27 cellular contexts compared by ENCODE assay signal in genomic region chr14:104171948-104172347, GRCh38. TPM values are rescaled to one million over a fixed set of nuclear protein-coding genes. Genes with fewer than 3 reads are reported as not detected.
DNase-seq lines count a peak whose midpoint lies in the region; ATAC-seq, FAIRE-seq and TF ChIP-seq lines count a peak whose summit lies in the region.
"Had no signal": no experiment of that assay in that cellular context is flagged by ENCODE, and none has a peak within 500 bp of the region (broad histone marks: within the 10 kb centered on the region; RNA-seq: fewer than 3 reads in every experiment).

No MANE protein-coding gene starts in this region.

- POLR2A ChIA-PET in activated CD4-positive, alpha-beta T cell treated with anti-CD3 and anti-CD28 coated beads, Interleukin-2, amount 10 ng/mL, durations not matched to agents 7 days and 5 days (lab: Charles Lee): no interaction called here

- TF ChIP-seq EP300 in Ishikawa (IDR thresholded peaks at IDR 0.05; ENCODE audit: borderline replicate concordance): no peak

- H3K27me3 ChIP-seq in BE2C (no peaks in the 10 kb centered on the region), pancreas (no peaks in the 10 kb centered on the region), osteoblast (ENCODE audit: insufficient read depth, low read length) (no peaks in the 10 kb centered on the region), spleen (replicated peaks in 1 of 7) (peaks cover 0 to 8% (median 0%) of the 10 kb centered on the region in 7 donors)

- no peaks in the 10 kb centered on the region for H3K4me1 Mint-ChIP-seq in activated CD4-positive, alpha-beta T cell treated with anti-CD3 and anti-CD28 coated beads, Interleukin-2, amount 10 ng/mL, durations not matched to agents 7 days and 5 days
- H3K4me1 Mint-ChIP-seq: activated CD4-positive, alpha-beta T cell treated with anti-CD3 and anti-CD28 coated beads for 36 hours; B cell; T-helper 17 cell had no signal

- TF ChIP-seq RAD21 in Ishikawa (IDR thresholded peaks at IDR 0.05; ENCODE audit: low read depth): no peak

- no peaks in the 10 kb centered on the region for H3K36me3 Mint-ChIP-seq in activated CD4-positive, alpha-beta T cell treated with anti-CD3 and anti-CD28 coated beads, Interleukin-2, amount 10 ng/mL, durations not matched to agents 7 days and 5 days (ENCODE audit: low read depth)
- H3K36me3 Mint-ChIP-seq: activated naive CD4-positive, alpha-beta T cell treated with anti-CD3 and anti-CD28 coated beads, Interleukin-2, amount 50 U/mL, for 72 hours; natural killer cell treated with Interleukin-12 subunit alpha and Interleukin-12 subunit beta and Interleukin-15 and Interleukin-18, amount 100 ng/mL, for 72 hours had no signal

- no peak for TF ChIP-seq POLR2A in spleen (IDR thresholded peaks at IDR 0.05)

- H3K4me2 ChIP-seq in osteoblast (ENCODE audit: insufficient read depth, low read length): no peak overlapping the region

- no peak for FAIRE-seq in pancreas (lab: Jason Lieb, UNC)
- FAIRE-seq: HTR-8/SVneo had no signal

- no peaks in the 10 kb centered on the region for H3K79me2 ChIP-seq in osteoblast (ENCODE audit: insufficient read depth, low read length)

- peaks cover 51% of the 10 kb centered on the region for H3K4me1 ChIP-seq in BE2C
- no peaks in the 10 kb centered on the region for H3K4me1 ChIP-seq in pancreas
- no peaks in the 10 kb centered on the region for H3K4me1 ChIP-seq in osteoblast (ENCODE audit: insufficient read depth, low read length)
- peaks cover 0 to 20% (median 6%) of the 10 kb centered on the region in 6 donors for H3K4me1 ChIP-seq in spleen

- H3K9me3 Mint-ChIP-seq in activated CD4-positive, alpha-beta T cell treated with anti-CD3 and anti-CD28 coated beads, Interleukin-2, amount 10 ng/mL, durations not matched to agents 7 days and 5 days: no peaks in the 10 kb centered on the region
- H3K9me3 Mint-ChIP-seq: activated naive CD4-positive, alpha-beta T cell treated with anti-CD3 and anti-CD28 coated beads, Interleukin-2, amount 50 U/mL, for 72 hours; natural killer cell treated with Interleukin-12 subunit alpha and Interleukin-12 subunit beta and Interleukin-15 and Interleukin-18, amount 100 ng/mL, for 72 hours had no signal

- peak overlapping the region; percentile 28 to 70 (median 40) for H3K27ac ChIP-seq in pancreas
- H3K27ac ChIP-seq in osteoblast (ENCODE audit: low read depth, low read length): no peak overlapping the region
- H3K27ac ChIP-seq in spleen: no peak overlapping the region

- intact Hi-C loops in left ventricle myocardium superior (cut with micrococcal nuclease) (no loop called here), pancreas (cut with DNase I) (no loop called here), spleen (cut with DNase I; ENCODE audit: low total_unique reads) (no loop called here)

- TF ChIP-seq CTCF in BE2C (IDR thresholded peaks at IDR 0.05; ENCODE audit: low read depth, low read length) (no peak), pancreas (IDR thresholded peaks at IDR 0.05) (no peak), osteoblast (IDR thresholded peaks at IDR 0.05; ENCODE audit: extremely low read depth, low read depth, low read length) (no peak), spleen (IDR thresholded peaks at IDR 0.05 in 8 of 11, conservative IDR thresholded peaks at IDR 0.05 in 3 of 11) (no peak)

- no peak overlapping the region for H3K27ac Mint-ChIP-seq in activated CD4-positive, alpha-beta T cell treated with anti-CD3 and anti-CD28 coated beads, Interleukin-2, amount 10 ng/mL, durations not matched to agents 7 days and 5 days
- H3K27ac Mint-ChIP-seq: activated CD4-positive, alpha-beta T cell treated with anti-CD3 and anti-CD28 coated beads for 36 hours; activated naive CD4-positive, alpha-beta T cell treated with anti-CD3 and anti-CD28 coated beads, Interleukin-2, amount 50 U/mL, for 72 hours; B cell; natural killer cell treated with Interleukin-12 subunit alpha and Interleukin-12 subunit beta and Interleukin-15 and Interleukin-18, amount 100 ng/mL, for 72 hours; T-helper 17 cell had no signal

- H3K4me3 Mint-ChIP-seq in activated CD4-positive, alpha-beta T cell treated with anti-CD3 and anti-CD28 coated beads, Interleukin-2, amount 10 ng/mL, durations not matched to agents 7 days and 5 days: no peak overlapping the region
- H3K4me3 Mint-ChIP-seq: activated CD4-positive, alpha-beta T cell treated with anti-CD3 and anti-CD28 coated beads for 36 hours; B cell; natural killer cell treated with Interleukin-12 subunit alpha and Interleukin-12 subunit beta and Interleukin-15 and Interleukin-18, amount 100 ng/mL, for 72 hours; T-helper 17 cell had no signal

- H3K4me3 ChIP-seq in BE2C (ENCODE audit: low read depth, low read length) (no peak overlapping the region), pancreas (peak overlapping the region in 3 of 4 donors; percentile 10 to 31 (median 26)), osteoblast (ENCODE audit: insufficient read depth, low read length) (no peak overlapping the region), spleen (no peak overlapping the region)

- WGBS in pancreas, 2 donors: 35 to 60% methylated on average over 34 of the region's 34 CpGs
- WGBS in spleen, 5 donors: 71 to 93% (median 77%) methylated on average over 16 to 34 of the region's 34 CpGs

- no peaks in the 10 kb centered on the region for H4K20me1 ChIP-seq in osteoblast (ENCODE audit: insufficient read depth, low read length)

- peaks cover 85% of the 10 kb centered on the region for H3K36me3 ChIP-seq in BE2C
- H3K36me3 ChIP-seq in pancreas: peaks cover 0 to 18% (median 0%) of the 10 kb centered on the region in 3 donors
- H3K36me3 ChIP-seq in osteoblast (ENCODE audit: insufficient read depth, low read length): no peaks in the 10 kb centered on the region
- peaks cover 0 to 49% (median 0%) of the 10 kb centered on the region in 6 donors for H3K36me3 ChIP-seq in spleen

- H3K9me3 ChIP-seq in BE2C: no peaks in the 10 kb centered on the region
- no peaks in the 10 kb centered on the region for H3K9me3 ChIP-seq in pancreas
- no peaks in the 10 kb centered on the region for H3K9me3 ChIP-seq in osteoblast (ENCODE audit: low read depth, low read length)
- H3K9me3 ChIP-seq in spleen: no peaks in the 10 kb centered on the region

- H3K27me3 Mint-ChIP-seq in activated CD4-positive, alpha-beta T cell treated with anti-CD3 and anti-CD28 coated beads, Interleukin-2, amount 10 ng/mL, durations not matched to agents 7 days and 5 days: no peaks in the 10 kb centered on the region
- H3K27me3 Mint-ChIP-seq: activated CD4-positive, alpha-beta T cell treated with anti-CD3 and anti-CD28 coated beads for 36 hours; B cell; natural killer cell treated with Interleukin-12 subunit alpha and Interleukin-12 subunit beta and Interleukin-15 and Interleukin-18, amount 100 ng/mL, for 72 hours; T-helper 17 cell had no signal

- H2AFZ ChIP-seq in osteoblast (ENCODE audit: low read length): no peak overlapping the region

- CTCF ChIA-PET in activated CD4-positive, alpha-beta T cell treated with anti-CD3 and anti-CD28 coated beads, Interleukin-2, amount 10 ng/mL, durations not matched to agents 7 days and 5 days (lab: Charles Lee): no interaction called here

- peak; percentile 30 for ATAC-seq in left ventricle myocardium superior
- ATAC-seq in pancreas: peak; percentile 36 to 68 (median 50)
- ATAC-seq: activated CD4-positive, alpha-beta T cell treated with anti-CD3 and anti-CD28 coated beads for 36 hours; activated naive CD4-positive, alpha-beta T cell treated with anti-CD3 and anti-CD28 coated beads, Interleukin-2, amount 50 U/mL, for 72 hours; HCT116; natural killer cell treated with Interleukin-12 subunit alpha and Interleukin-12 subunit beta and Interleukin-15 and Interleukin-18, amount 100 ng/mL, for 72 hours; sciatic nerve; SK-N-SH treated with all-trans-retinoic acid at 6 μM for 48 hours; T-helper 17 cell had no signal

- peak; percentile 90 for DNase-seq in BE2C
- DNase-seq in left ventricle myocardium superior: peak; percentile 55
- peak in 2 of 6 donors; percentile 47 to 57 for DNase-seq in pancreas
- no peak for DNase-seq in osteoblast (ENCODE audit: insufficient read length, low spot score, missing footprints)
- no peak for DNase-seq in DMS53 treated with DMSO at 0.1 percent for 48 hours (lab: John Stamatoyannopoulos, UW; ENCODE audit: unreplicated experiment)
- DNase-seq in spleen: no peak
- DNase-seq in activated CD4-positive, alpha-beta T cell treated with anti-CD3 and anti-CD28 coated beads, Interleukin-2, amount 10 ng/mL, durations not matched to agents 7 days and 5 days: no peak
- DNase-seq: activated CD4-positive, alpha-beta T cell treated with anti-CD3 and anti-CD28 coated beads for 36 hours; activated T-cell treated with anti-CD3 and anti-CD28 coated beads for 4 hours; caudate nucleus; cortex of kidney; DMS79; head of caudate nucleus; NCI-H1436; NCI-H446; NCI-H82; stimulated activated naive CD4-positive, alpha-beta T cell treated with Interleukin-2 at 50 U/mL for 16 hours; T-helper 17 cell had no signal

TF ChIP-seq in Ishikawa, 13 proteins besides CTCF, POLR2A, EP300 and RAD21:
- TF ChIP-seq CEBPB (IDR thresholded peaks at IDR 0.05): no peak
- peak; percentile 36; the same call in 1 of the 2 replicates for TF ChIP-seq NFIC (IDR thresholded peaks at IDR 0.05)

RNA-seq across cellular contexts. Expression of gene KIF26A, which starts 33.6 kb away (rescaled TPM):
- 87.1 TPM for polyA plus RNA-seq in BE2C (2012; ENCODE audit: insufficient read depth, insufficient read length, low read depth)
- total RNA-seq in left ventricle myocardium superior (6.0 TPM), pancreas (10 to 100 TPM in 2 of 6 donors, 1 to 10 TPM in 4; 5.3 to 13.2 (median 8.4) TPM), osteoblast (not detected in 2 replicates), spleen (10 to 100 TPM in 4 of 7 donors, 1 to 10 TPM in 3; 7.4 to 21.9 (median 10.3) TPM)
- polyA plus RNA-seq in pancreas (1 to 10 TPM; 3.6 to 4.3 TPM), spleen (1 to 10 TPM in 2 of 3 donors, under 1 TPM in 1; 0.72 to 7.8 (median 1.2) TPM)
- under 1 TPM; 0.35 to 0.50 TPM for total RNA-seq in activated CD4-positive, alpha-beta T cell treated with anti-CD3 and anti-CD28 coated beads, Interleukin-2, amount 10 ng/mL, durations not matched to agents 7 days and 5 days
- total RNA-seq: B cell; mononuclear cell; natural killer cell treated with Interleukin-12 subunit alpha and Interleukin-12 subunit beta and Interleukin-15 and Interleukin-18, amount 100 ng/mL, for 72 hours had no signal

Comparison
In these comparisons a context has a peak if more than half of its experiments do, and no peak if none do; other contexts are left out.
1. DNase-seq: peak in BE2C (single experiment) and left ventricle myocardium superior (single experiment); none in osteoblast (single experiment), DMS53 treated with DMSO at 0.1 percent for 48 hours (single experiment), spleen (single experiment) and activated CD4-positive, alpha-beta T cell treated with anti-CD3 and anti-CD28 coated beads, Interleukin-2, amount 10 ng/mL, durations not matched to agents 7 days and 5 days (single experiment).
2. H3K4me3 ChIP-seq: peak in pancreas (3 of 4); none in BE2C (single experiment), osteoblast (single experiment) and spleen (0 of 8).
3. H3K27ac ChIP-seq: peak in pancreas (4 of 4); none in osteoblast (single experiment) and spleen (0 of 8).